2 cellular contexts compared by ENCODE assay signal in genomic region chr7:75732764-75733630, GRCh38.
TF ChIP-seq lines count a peak whose summit lies in the region.

No MANE protein-coding gene starts in this region.

TF ChIP-seq in A549, 52 proteins besides CTCF, POLR2A, EP300 and RAD21:
- TF ChIP-seq FOSL2 (IDR thresholded peaks at IDR 0.05) = peak; percentile 53; the same call in 1 of the 2 replicates
- peak; percentile 81 for TF ChIP-seq FOSL2 (CRISPR knock-in tag; IDR thresholded peaks at IDR 0.05)
- no peak for TF ChIP-seq NPAS2 (CRISPR knock-in tag; IDR thresholded peaks at IDR 0.05; ENCODE audit: borderline replicate concordance)
- TF ChIP-seq HOXA7 (CRISPR knock-in tag; IDR thresholded peaks at IDR 0.05) = no peak
- TF ChIP-seq EHMT2 (IDR thresholded peaks at IDR 0.05; ENCODE audit: low read depth) = no peak
- TF ChIP-seq JUNB (IDR thresholded peaks at IDR 0.05) = peak; percentile 72
- TF ChIP-seq HES2 (IDR thresholded peaks at IDR 0.05) = no peak
- TF ChIP-seq MAFK (IDR thresholded peaks at IDR 0.05; ENCODE audit: partially characterized antibody) = no peak
- 0 out of 5 replicates have a peak, but pooled peaks of 1 of the 2 experiments have one; percentile 22 for TF ChIP-seq JUN (IDR thresholded peaks at IDR 0.05)
- 0 out of 2 replicates have a peak, but pooled peaks have one; percentile 14 for TF ChIP-seq HOXB13 (CRISPR knock-in tag; IDR thresholded peaks at IDR 0.05; ENCODE audit: low read depth)
- TF ChIP-seq HMGXB4 (CRISPR knock-in tag; IDR thresholded peaks at IDR 0.05; ENCODE audit: borderline replicate concordance) = no peak
- TF ChIP-seq POLR2AphosphoS2 (conservative IDR thresholded peaks at IDR 0.05; ENCODE audit: low read length) = no peak
- no peak for TF ChIP-seq MYC (IDR thresholded peaks at IDR 0.05; ENCODE audit: borderline replicate concordance, low read length)
- no peak for TF ChIP-seq PHF8 (IDR thresholded peaks at IDR 0.05; ENCODE audit: borderline replicate concordance, low read depth)
- TF ChIP-seq NR3C1 (IDR thresholded peaks at IDR 0.05) = no peak
- no peak for TF ChIP-seq FOXS1 (CRISPR knock-in tag; IDR thresholded peaks at IDR 0.05)
- TF ChIP-seq HDAC2 (IDR thresholded peaks at IDR 0.05) = no peak
- TF ChIP-seq ZFP36 (IDR thresholded peaks at IDR 0.05; ENCODE audit: borderline replicate concordance, partially characterized antibody) = no peak
- TF ChIP-seq NFE2L2 (conservative IDR thresholded peaks at IDR 0.05; ENCODE audit: low read length) = no peak
- TF ChIP-seq E2F6 (IDR thresholded peaks at IDR 0.05; ENCODE audit: borderline replicate concordance, low read depth) = no peak
- peak in 1 of 2 experiments; percentile 30; a peak in 1 of 4 replicates for TF ChIP-seq CEBPB (IDR thresholded peaks at IDR 0.05)
- peak; percentile 69; the same call in 1 of the 2 replicates for TF ChIP-seq PBX3 (IDR thresholded peaks at IDR 0.05)
- TF ChIP-seq HOXB5 (CRISPR knock-in tag; IDR thresholded peaks at IDR 0.05) = no peak
- peak; percentile 79; the same call in 1 of the 2 replicates for TF ChIP-seq GATA3 (IDR thresholded peaks at IDR 0.05; ENCODE audit: borderline replicate concordance)
- no peak for TF ChIP-seq ESRRA (IDR thresholded peaks at IDR 0.05; ENCODE audit: borderline replicate concordance, low read length)
- no peak for TF ChIP-seq BCL3 (IDR thresholded peaks at IDR 0.05)
- no peak for TF ChIP-seq RNF2 (IDR thresholded peaks at IDR 0.05; ENCODE audit: borderline replicate concordance, low read depth)
- no peak for TF ChIP-seq KDM1A (IDR thresholded peaks at IDR 0.05; ENCODE audit: low read depth)

TF ChIP-seq in IMR-90, 13 proteins besides CTCF, POLR2A, EP300 and RAD21:
- TF ChIP-seq ELK1 (IDR thresholded peaks at IDR 0.05; ENCODE audit: borderline replicate concordance, low read depth, low read length) (no peak), CHD1 (IDR thresholded peaks at IDR 0.05; ENCODE audit: low read depth, low read length) (no peak), USF2 (IDR thresholded peaks at IDR 0.05; ENCODE audit: low read depth, low read length) (no peak), FOS (IDR thresholded peaks at IDR 0.05; ENCODE audit: low read depth, low read length) (peak; percentile 89), NFE2L2 (IDR thresholded peaks at IDR 0.05; ENCODE audit: low read depth, low read length) (peak; percentile 71), MAFK (IDR thresholded peaks at IDR 0.05; ENCODE audit: low read depth, low read length) (peak; percentile 3; the same call in 1 of the 2 replicates), CEBPB (IDR thresholded peaks at IDR 0.05; ENCODE audit: low read depth, low read length) (peak; percentile 47; the same call in 1 of the 2 replicates), SMC3 (IDR thresholded peaks at IDR 0.05; ENCODE audit: low read depth, low read length) (0 out of 2 replicates have a peak, but pooled peaks have one; percentile 9), RFX5 (IDR thresholded peaks at IDR 0.05; ENCODE audit: low read depth, low read length) (no peak), MXI1 (IDR thresholded peaks at IDR 0.05; ENCODE audit: borderline replicate concordance, low read depth, low read length) (no peak), BHLHE40 (IDR thresholded peaks at IDR 0.05; ENCODE audit: low read depth, low read length) (peak; percentile 59), RCOR1 (IDR thresholded peaks at IDR 0.05; ENCODE audit: insufficient replicate concordance, low read length) (peak; percentile 36), MAZ (IDR thresholded peaks at IDR 0.05; ENCODE audit: borderline replicate concordance, low read depth, low read length) (peak; percentile 68; the same call in 1 of the 2 replicates)
